Comparison of ENCODE assay signal across 40 cellular contexts in the genomic region with DNA sequence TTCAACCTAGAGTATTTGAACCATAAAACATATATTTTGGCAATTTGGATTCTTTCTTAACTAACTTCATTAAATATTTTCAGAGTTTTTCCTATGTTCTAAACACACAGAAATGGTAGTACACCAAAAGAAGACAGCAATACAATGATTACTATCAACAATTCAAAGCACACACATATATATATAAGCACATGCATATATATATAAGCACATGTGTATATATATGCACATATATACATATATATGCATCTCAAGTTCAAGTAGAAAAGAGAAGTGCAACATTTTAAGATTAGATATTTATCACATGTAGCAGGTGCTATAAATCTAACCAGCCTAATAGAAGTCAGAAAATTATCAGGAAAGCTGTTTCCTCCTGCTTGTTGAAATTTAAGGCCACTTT.
"Had no signal": no experiment of that assay in that cellular context is flagged by ENCODE, and none has a peak within 500 bp of the region (broad histone marks: within the 10 kb centered on the region; RNA-seq: fewer than 3 reads in every experiment).

No MANE protein-coding gene starts in this region.

- H3K4me1 Mint-ChIP-seq: activated naive CD4-positive, alpha-beta T cell treated with anti-CD3 and anti-CD28 coated beads, Interleukin-2, amount 10 ng/mL, durations not matched to agents 7 days and 5 days; activated naive CD4-positive, alpha-beta T cell treated with anti-CD3 and anti-CD28 coated beads, Interleukin-2, amount 50 U/mL, for 24 hours; activated naive CD8-positive, alpha-beta T cell treated with anti-CD3 and anti-CD28 coated beads for 36 hours; activated naive CD8-positive, alpha-beta T cell treated with anti-CD3 and anti-CD28 coated beads, Interleukin-2, amount 10 ng/mL, durations not matched to agents 7 days and 5 days; activated naive CD8-positive, alpha-beta T cell treated with anti-CD3 and anti-CD28 coated beads, Interleukin-2, amount 50 U/mL, for 24 hours; activated T-helper 17 cell treated with anti-CD3 and anti-CD28 coated beads, Interleukin-2, amount 50 U/mL, for 72 hours; brain; central memory CD8-positive, alpha-beta T cell had no signal

- H3K36me3 Mint-ChIP-seq: activated naive CD4-positive, alpha-beta T cell treated with anti-CD3 and anti-CD28 coated beads, Interleukin-2, amount 10 ng/mL, durations not matched to agents 7 days and 5 days; activated naive CD4-positive, alpha-beta T cell treated with anti-CD3 and anti-CD28 coated beads, Interleukin-2, amount 50 U/mL, for 24 hours; activated naive CD4-positive, alpha-beta T cell treated with anti-CD3 and anti-CD28 coated beads, Interleukin-2, amount 50 U/mL, for 72 hours; activated naive CD8-positive, alpha-beta T cell; activated naive CD8-positive, alpha-beta T cell treated with anti-CD3 and anti-CD28 coated beads for 36 hours; activated naive CD8-positive, alpha-beta T cell treated with anti-CD3 and anti-CD28 coated beads, Interleukin-2, amount 10 ng/mL, durations not matched to agents 7 days and 5 days; brain had no signal

- ATAC-seq: activated naive CD4-positive, alpha-beta T cell treated with anti-CD3 and anti-CD28 coated beads, Interleukin-2, amount 50 U/mL, for 72 hours; activated naive CD8-positive, alpha-beta T cell treated with anti-CD3 and anti-CD28 coated beads, Interleukin-2, amount 50 U/mL, for 24 hours; activated T-cell treated with anti-CD3 and anti-CD28 coated beads, Interleukin-2, amount 50 U/mL, for 4 hours; activated T-cell treated with anti-CD3 and anti-CD28 coated beads, Interleukin-2, amount 50 U/mL, for 72 hours; activated T-helper 17 cell treated with anti-CD3 and anti-CD28 coated beads, Interleukin-2, amount 50 U/mL, for 72 hours; body of pancreas had no signal

- H3K9me3 Mint-ChIP-seq: activated naive CD4-positive, alpha-beta T cell treated with anti-CD3 and anti-CD28 coated beads, Interleukin-2, amount 50 U/mL, for 24 hours; activated T-cell treated with anti-CD3 and anti-CD28 coated beads, Interleukin-2, amount 50 U/mL, for 72 hours; activated T-helper 17 cell treated with anti-CD3 and anti-CD28 coated beads, Interleukin-2, amount 50 U/mL, for 72 hours had no signal

- DNase-seq: activated effector memory CD4-positive, alpha-beta T cell treated with anti-CD3 and anti-CD28 coated beads, Interleukin-2, amount 50 U/mL, for 16 hours; activated effector memory CD4-positive, alpha-beta T cell treated with Interleukin-2 at 50 U/mL for 16 hours; activated gamma-delta T cell; activated gamma-delta T cell treated with Interleukin-2 at 50 U/mL for 16 hours; activated naive CD4-positive, alpha-beta T cell; activated naive CD4-positive, alpha-beta T cell treated with anti-CD3 and anti-CD28 coated beads for 36 hours; activated naive CD4-positive, alpha-beta T cell treated with anti-CD3 and anti-CD28 coated beads, Interleukin-2, amount 10 ng/mL, durations not matched to agents 7 days and 5 days; activated naive CD4-positive, alpha-beta T cell treated with anti-CD3 and anti-CD28 coated beads, Interleukin-2, amount 50 U/mL, for 16 hours; activated naive CD4-positive, alpha-beta T cell treated with Interleukin-2 at 50 U/mL for 16 hours; activated naive CD8-positive, alpha-beta T cell treated with anti-CD3 and anti-CD28 coated beads for 36 hours; activated naive CD8-positive, alpha-beta T cell treated with anti-CD3 and anti-CD28 coated beads, Interleukin-2, amount 10 ng/mL, durations not matched to agents 7 days and 5 days; activated naive CD8-positive, alpha-beta T cell treated with anti-CD3 and anti-CD28 coated beads, Interleukin-2, amount 50 U/mL, for 24 hours; activated T-cell treated with anti-CD3 and anti-CD28 coated beads, Interleukin-2, amount 50 U/mL, for 1 hour; activated T-cell treated with anti-CD3 and anti-CD28 coated beads, Interleukin-2, amount 50 U/mL, for 24 hours; activated T-cell treated with anti-CD3 and anti-CD28 coated beads, Interleukin-2, amount 50 U/mL, for 4 hours; activated T-cell treated with anti-CD3 and anti-CD28 coated beads, Interleukin-2, amount 50 U/mL, for 48 hours; activated T-cell treated with anti-CD3 and anti-CD28 coated beads, Interleukin-2, amount 50 U/mL, for 72 hours; adrenal gland; amniotic stem cell; amygdala; anterior cingulate cortex; aorta; body of pancreas; caudate nucleus; central memory CD4-positive, alpha-beta T cell; cerebellar nuclear complex had no signal

- H3K4me3 ChIP-seq: adrenal gland, ascending aorta, body of pancreas, breast epithelium, cardiac muscle cell had no signal

- H3K27me3 ChIP-seq: adrenal gland, ascending aorta, body of pancreas, brain microvascular endothelial cell, breast epithelium, cardiac muscle cell had no signal

- H3K9me3 ChIP-seq: adrenal gland, ascending aorta, body of pancreas, breast epithelium had no signal

- H3K4me3 Mint-ChIP-seq: activated naive CD4-positive, alpha-beta T cell treated with anti-CD3 and anti-CD28 coated beads for 36 hours; activated naive CD4-positive, alpha-beta T cell treated with anti-CD3 and anti-CD28 coated beads, Interleukin-2, amount 10 ng/mL, durations not matched to agents 7 days and 5 days; activated naive CD4-positive, alpha-beta T cell treated with anti-CD3 and anti-CD28 coated beads, Interleukin-2, amount 50 U/mL, for 24 hours; activated naive CD8-positive, alpha-beta T cell; activated naive CD8-positive, alpha-beta T cell treated with anti-CD3 and anti-CD28 coated beads for 36 hours; activated naive CD8-positive, alpha-beta T cell treated with anti-CD3 and anti-CD28 coated beads, Interleukin-2, amount 10 ng/mL, durations not matched to agents 7 days and 5 days; activated naive CD8-positive, alpha-beta T cell treated with anti-CD3 and anti-CD28 coated beads, Interleukin-2, amount 50 U/mL, for 24 hours; activated T-cell treated with anti-CD3 and anti-CD28 coated beads, Interleukin-2, amount 50 U/mL, for 24 hours; activated T-cell treated with anti-CD3 and anti-CD28 coated beads, Interleukin-2, amount 50 U/mL, for 4 hours; activated T-cell treated with anti-CD3 and anti-CD28 coated beads, Interleukin-2, amount 50 U/mL, for 72 hours; activated T-helper 1 cell treated with anti-CD3 and anti-CD28 coated beads, Interleukin-12 subunit alpha, Interleukin-12 subunit beta, Interleukin-2, Interleukin-4 antibody, amounts not matched to agents 30 ng/mL and 10 ng/mL and 1 ng/mL, durations not matched to agents 14 hours and 24 hours and 36 hours; activated T-helper 17 cell treated with anti-CD3 and anti-CD28 coated beads, Interleukin-2, amount 50 U/mL, for 72 hours; brain; central memory CD8-positive, alpha-beta T cell had no signal

- H3K27ac ChIP-seq: adrenal gland, ascending aorta, body of pancreas, brain microvascular endothelial cell, breast epithelium, cardiac muscle cell had no signal

- H3K36me3 ChIP-seq: adrenal gland, ascending aorta, brain microvascular endothelial cell, breast epithelium, cardiac muscle cell had no signal

- H3K27ac Mint-ChIP-seq: activated naive CD4-positive, alpha-beta T cell treated with anti-CD3 and anti-CD28 coated beads for 36 hours; activated naive CD4-positive, alpha-beta T cell treated with anti-CD3 and anti-CD28 coated beads, Interleukin-2, amount 10 ng/mL, durations not matched to agents 7 days and 5 days; activated naive CD4-positive, alpha-beta T cell treated with anti-CD3 and anti-CD28 coated beads, Interleukin-2, amount 50 U/mL, for 24 hours; activated naive CD4-positive, alpha-beta T cell treated with anti-CD3 and anti-CD28 coated beads, Interleukin-2, amount 50 U/mL, for 72 hours; activated naive CD8-positive, alpha-beta T cell; activated naive CD8-positive, alpha-beta T cell treated with anti-CD3 and anti-CD28 coated beads for 36 hours; activated naive CD8-positive, alpha-beta T cell treated with anti-CD3 and anti-CD28 coated beads, Interleukin-2, amount 10 ng/mL, durations not matched to agents 7 days and 5 days; activated naive CD8-positive, alpha-beta T cell treated with anti-CD3 and anti-CD28 coated beads, Interleukin-2, amount 50 U/mL, for 24 hours; activated T-cell treated with anti-CD3 and anti-CD28 coated beads, Interleukin-2, amount 50 U/mL, for 24 hours; activated T-cell treated with anti-CD3 and anti-CD28 coated beads, Interleukin-2, amount 50 U/mL, for 72 hours; activated T-helper 1 cell treated with anti-CD3 and anti-CD28 coated beads, Interleukin-12 subunit alpha, Interleukin-12 subunit beta, Interleukin-2, Interleukin-4 antibody, amounts not matched to agents 30 ng/mL and 10 ng/mL and 1 ng/mL, durations not matched to agents 14 hours and 24 hours and 36 hours; activated T-helper 17 cell treated with anti-CD3 and anti-CD28 coated beads, Interleukin-2, amount 50 U/mL, for 72 hours; activated T-helper 2 cell treated with anti-CD3 and anti-CD28 coated beads, Interferon-gamma antibody, Interleukin-2, Interleukin-4, amounts not matched to agents 10 μg/mL and 5 μg/mL and 100 μg/mL, durations not matched to agents 14 hours and 24 hours and 36 hours; brain had no signal

- H3K4me1 ChIP-seq: adrenal gland, ascending aorta, body of pancreas, breast epithelium had no signal

- FAIRE-seq: astrocyte, bronchial epithelial cell had no signal

- H3K27me3 Mint-ChIP-seq: activated naive CD4-positive, alpha-beta T cell treated with anti-CD3 and anti-CD28 coated beads, Interleukin-2, amount 10 ng/mL, durations not matched to agents 7 days and 5 days; activated naive CD4-positive, alpha-beta T cell treated with anti-CD3 and anti-CD28 coated beads, Interleukin-2, amount 50 U/mL, for 24 hours; activated naive CD8-positive, alpha-beta T cell; activated naive CD8-positive, alpha-beta T cell treated with anti-CD3 and anti-CD28 coated beads for 36 hours; activated naive CD8-positive, alpha-beta T cell treated with anti-CD3 and anti-CD28 coated beads, Interleukin-2, amount 10 ng/mL, durations not matched to agents 7 days and 5 days; activated naive CD8-positive, alpha-beta T cell treated with anti-CD3 and anti-CD28 coated beads, Interleukin-2, amount 50 U/mL, for 24 hours; activated T-cell treated with anti-CD3 and anti-CD28 coated beads, Interleukin-2, amount 50 U/mL, for 24 hours; activated T-helper 17 cell treated with anti-CD3 and anti-CD28 coated beads, Interleukin-2, amount 50 U/mL, for 72 hours; central memory CD8-positive, alpha-beta T cell had no signal
